ENCODE assay signal across 9 cellular contexts in genomic region chr17:66420961-66421371, GRCh38.
A peak's percentile ranks its signal among the peaks of the same experiment; 100 is the strongest.
DNase-seq lines count a peak whose midpoint lies in the region; TF ChIP-seq lines count a peak whose summit lies in the region.
"Had no signal": no experiment of that assay in that cellular context is flagged by ENCODE, and none has a peak within 500 bp of the region (broad histone marks: within the 10 kb centered on the region; RNA-seq: fewer than 3 reads in every experiment).

No MANE protein-coding gene starts in this region.

- peak; percentile 78 for DNase-seq in EH (ENCODE audit: low read depth)
- DNase-seq in M059J (ENCODE audit: low read depth): peak; percentile 38
- DNase-seq in nephron progenitor cell: no peak
- DNase-seq in cerebellar cortex (ENCODE audit: low spot score): no peak
- no peak for DNase-seq in D341Med (ENCODE audit: low spot score)
- no peak for DNase-seq in stimulated activated CD8-positive, alpha-beta memory T cell treated with anti-CD3 and anti-CD28 coated beads, Interleukin-4, amount 100 ng/mL, for 48 hours
- DNase-seq: activated naive CD8-positive, alpha-beta T cell treated with anti-CD3 and anti-CD28 coated beads, Interleukin-2, amount 10 ng/mL, durations not matched to agents 7 days and 5 days; NCI-H1930 had no signal

- H3K27ac Mint-ChIP-seq in brain (peak overlapping the region in 3 of 5 experiments; percentile 32 to 69 (median 66)), nephron progenitor cell (peak overlapping the region; percentile 17)
- H3K27ac Mint-ChIP-seq: activated naive CD8-positive, alpha-beta T cell treated with anti-CD3 and anti-CD28 coated beads, Interleukin-2, amount 10 ng/mL, durations not matched to agents 7 days and 5 days had no signal

- H3K4me1 Mint-ChIP-seq in brain: peaks cover 70% of the 10 kb centered on the region
- peaks cover 8% of the 10 kb centered on the region for H3K4me1 Mint-ChIP-seq in nephron progenitor cell

- TF ChIP-seq CTCF in brain (conservative IDR thresholded peaks at IDR 0.05) (no peak), nephron progenitor cell (IDR thresholded peaks at IDR 0.05) (no peak)

- H3K36me3 Mint-ChIP-seq in brain: peaks cover 3% of the 10 kb centered on the region
- no peaks in the 10 kb centered on the region for H3K36me3 Mint-ChIP-seq in nephron progenitor cell (ENCODE audit: low read depth)

- H3K4me3 Mint-ChIP-seq in brain (no peak overlapping the region), nephron progenitor cell (no peak overlapping the region)
- H3K4me3 Mint-ChIP-seq: activated naive CD8-positive, alpha-beta T cell treated with anti-CD3 and anti-CD28 coated beads, Interleukin-2, amount 10 ng/mL, durations not matched to agents 7 days and 5 days had no signal

- no peaks in the 10 kb centered on the region for H3K27me3 Mint-ChIP-seq in brain
- H3K27me3 Mint-ChIP-seq in nephron progenitor cell (ENCODE audit: low read depth, poor library complexity): peaks cover 2% of the 10 kb centered on the region
- H3K27me3 Mint-ChIP-seq: activated naive CD8-positive, alpha-beta T cell treated with anti-CD3 and anti-CD28 coated beads, Interleukin-2, amount 10 ng/mL, durations not matched to agents 7 days and 5 days had no signal

- H3K9me3 Mint-ChIP-seq in brain (peaks cover 0 to 2% (median 1%) of the 10 kb centered on the region in 5 experiments), nephron progenitor cell (peaks cover 2% of the 10 kb centered on the region)
- H3K9me3 Mint-ChIP-seq: activated naive CD8-positive, alpha-beta T cell treated with anti-CD3 and anti-CD28 coated beads, Interleukin-2, amount 10 ng/mL, durations not matched to agents 7 days and 5 days had no signal

Comparison
In these comparisons a context has a peak if more than half of its experiments do, and no peak if none do; other contexts are left out.
1. DNase-seq: peak in EH (single experiment) and M059J (single experiment); none in nephron progenitor cell (single experiment), cerebellar cortex (single experiment), D341Med (single experiment) and stimulated activated CD8-positive, alpha-beta memory T cell treated with anti-CD3 and anti-CD28 coated beads, Interleukin-4, amount 100 ng/mL, for 48 hours (single experiment).